8 cellular contexts compared by ENCODE assay signal in the genomic region with DNA sequence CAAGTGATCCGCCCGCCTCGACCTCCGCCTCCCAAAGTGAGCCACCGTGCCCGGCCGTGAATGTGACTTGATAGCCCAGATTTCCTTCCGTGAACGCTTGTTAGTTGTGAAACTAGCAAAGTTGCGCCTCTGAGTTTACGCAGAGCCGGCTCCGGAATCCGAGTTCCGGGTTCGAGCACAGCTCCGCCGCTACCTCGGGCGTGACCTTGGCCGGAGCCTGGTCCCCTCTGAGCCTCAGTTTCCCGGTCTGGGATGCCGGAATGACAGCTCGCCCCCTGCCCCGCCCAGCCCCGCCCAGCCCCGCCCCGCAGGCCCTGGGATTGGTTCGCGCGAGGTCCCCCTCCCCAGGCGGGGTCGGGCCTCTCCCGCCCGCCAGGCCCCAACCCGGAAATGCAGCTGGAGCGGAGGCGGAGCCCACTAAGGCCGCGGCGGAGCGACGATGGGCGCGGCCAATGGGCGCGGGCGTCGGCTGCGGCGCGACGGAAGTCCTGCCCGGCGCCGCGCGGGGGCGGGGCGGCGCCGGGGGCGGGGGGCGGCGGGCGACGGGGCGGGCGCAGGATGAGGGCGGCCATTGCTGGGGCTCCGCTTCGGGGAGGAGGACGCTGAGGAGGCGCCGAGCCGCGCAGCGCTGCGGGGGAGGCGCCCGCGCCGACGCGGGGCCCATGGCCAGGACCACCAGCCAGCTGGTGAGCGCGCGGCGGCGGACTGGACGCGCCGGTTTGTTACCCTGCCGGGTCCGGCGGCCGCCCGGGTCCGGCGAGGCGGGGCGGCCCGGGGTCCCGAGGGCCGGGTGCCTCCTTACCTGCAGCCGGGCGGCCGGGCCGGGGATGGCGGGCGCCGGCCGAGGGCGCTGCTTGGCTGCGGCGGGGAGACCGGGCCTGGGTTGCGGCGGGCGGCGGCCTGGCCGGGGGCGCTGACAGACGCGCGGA. TPM values are rescaled to one million over a fixed set of nuclear protein-coding genes. Genes with fewer than 3 reads are reported as not detected.
A peak's percentile ranks its signal among the peaks of the same experiment; 100 is the strongest.
DNase-seq lines count a peak whose midpoint lies in the region; ATAC-seq and TF ChIP-seq lines count a peak whose summit lies in the region.

A gene (plus strand): TSS at position 571 of the 929 bp plus-strand sequence. CDS start 92 bp downstream, at position 663.

- no peaks in the 10 kb centered on the region for H4K20me1 ChIP-seq in PC-3 (ENCODE audit: low read length)

- ATAC-seq in GM21619 (IDR thresholded peaks at IDR 0.05; ENCODE audit: unreplicated experiment) (peak; percentile 82), PC-3 (peak; percentile 82)

- DNase-seq in DMS114 treated with DMSO at 0.1 percent for 48 hours (lab: John Stamatoyannopoulos, UW; ENCODE audit: unreplicated experiment), result peak; percentile 81
- DNase-seq in PC-3, result peak; percentile 93
- peak; percentile 96 for DNase-seq in activated T-cell treated with anti-CD3 and anti-CD28 coated beads, Interleukin-2, amount 50 U/mL, for 1 hour
- DNase-seq in erythroblast (lab: John Stamatoyannopoulos, UW), result peak; percentile 96 to 97
- DNase-seq in stimulated activated CD8-positive, alpha-beta memory T cell treated with anti-CD3 and anti-CD28 coated beads, Interleukin-7, amount 100 ng/mL, for 1 hour (ENCODE audit: low read depth in 2 of 2), result peak; percentile 83 to 91

- CTCF ChIA-PET in PC-3 (lab: Charles Lee), result no interaction called here

- H3K36me3 ChIP-seq in PC-3 (ENCODE audit: low read depth, low read length) (no peaks in the 10 kb centered on the region), muscle layer of colon (ENCODE audit: insufficient read depth, low read length) (no peaks in the 10 kb centered on the region)

- POLR2A ChIA-PET in PC-3 (lab: Charles Lee; ENCODE audit: unreplicated experiment), result no interaction called here

- intact Hi-C loops in PC-3 (cut with micrococcal nuclease), result no loop called here

- peak within 1 kb of the TSS; percentile 88 for H3K4me2 ChIP-seq in PC-3 (ENCODE audit: low read length)

- peaks cover 35% of the 10 kb centered on the region for H3K79me2 ChIP-seq in PC-3 (ENCODE audit: low read length)

- no peaks in the 10 kb centered on the region for H3K9me2 ChIP-seq in PC-3 (replicated peaks; ENCODE audit: low read length)

- TF ChIP-seq CTCF in PC-3 (conservative IDR thresholded peaks at IDR 0.05; ENCODE audit: low read depth, low read length), result no peak

- no TSS peak for BruUV-seq in PC-3 (replicated peaks; lab: Mats Ljungman, UMichigan)

- peak within 1 kb of the TSS; percentile 81 for H2AFZ ChIP-seq in PC-3 (ENCODE audit: low read length)

- TF ChIP-seq POLR2A in erythroblast (IDR thresholded peaks at IDR 0.05; ENCODE audit: low read length), result no peak

- H3F3A ChIP-seq in PC-3 (ENCODE audit: low read length, unreplicated experiment), result no peaks in the 10 kb centered on the region

- TF ChIP-seq EP300 in Ishikawa (IDR thresholded peaks at IDR 0.05; ENCODE audit: borderline replicate concordance), result peak; percentile 12; the same call in 1 of the 2 replicates

- H3K9ac ChIP-seq in PC-3 (ENCODE audit: low read length) (peak within 1 kb of the TSS; percentile 59), muscle layer of colon (ENCODE audit: low read length) (peak within 1 kb of the TSS; percentile 21)

- H3K4me1 ChIP-seq in PC-3 (ENCODE audit: insufficient read depth, low read length) (peaks cover 5% of the 10 kb centered on the region; the same call in 1 of the 2 replicates), muscle layer of colon (ENCODE audit: insufficient read depth, low read length) (peaks cover 24% of the 10 kb centered on the region)

- H3K4me3 ChIP-seq in PC-3 (ENCODE audit: low read length), result peak within 1 kb of the TSS; percentile 81
- H3K4me3 ChIP-seq in muscle layer of colon (ENCODE audit: low read depth in 1 of 2, low read length in 2 of 2), result peak within 1 kb of the TSS; percentile 38 to 71

- no peak for TF ChIP-seq RAD21 in Ishikawa (IDR thresholded peaks at IDR 0.05; ENCODE audit: low read depth)

- H3K27me3 ChIP-seq in PC-3 (ENCODE audit: low read length), result no peaks in the 10 kb centered on the region
- H3K27me3 ChIP-seq in muscle layer of colon (ENCODE audit: control insufficient read depth in 1 of 2, insufficient read depth in 2 of 2, low read length in 2 of 2), result no peaks in the 10 kb centered on the region

- H3K9me3 ChIP-seq in PC-3 (ENCODE audit: low read length) (no peaks in the 10 kb centered on the region), muscle layer of colon (ENCODE audit: low read length) (no peaks in the 10 kb centered on the region)

- H3K27ac ChIP-seq in PC-3 (ENCODE audit: low read length) (peak within 1 kb of the TSS; percentile 65), muscle layer of colon (ENCODE audit: low read depth, low read length) (peak within 1 kb of the TSS; percentile 82)

TF ChIP-seq in Ishikawa, 13 proteins besides CTCF, POLR2A, EP300 and RAD21:
- TF ChIP-seq ZBTB7A (IDR thresholded peaks at IDR 0.05; ENCODE audit: low read depth), result peak; percentile 44; the same call in 1 of the 2 replicates
- TF ChIP-seq CEBPB (IDR thresholded peaks at IDR 0.05), result no peak
- TF ChIP-seq YY1 (IDR thresholded peaks at IDR 0.05; ENCODE audit: low read depth), result peak; percentile 86
- peak; percentile 15; the same call in 1 of the 2 replicates for TF ChIP-seq TAF1 (IDR thresholded peaks at IDR 0.05; ENCODE audit: low read depth)

RNA-seq across cellular contexts. Expression of the gene that starts here (rescaled TPM):
- total RNA-seq in PC-3 (2014; rRNA removed), result 13.7 and 18.9 TPM in 2 replicates

Comparison
In these comparisons a context has a peak if more than half of its experiments do, and no peak if none do; other contexts are left out.
1. Peak in every context shown above with its lines: DNase-seq, ATAC-seq, H3K4me3 ChIP-seq and H3K27ac ChIP-seq.